32 cellular contexts compared by ENCODE assay signal in the genomic region with DNA sequence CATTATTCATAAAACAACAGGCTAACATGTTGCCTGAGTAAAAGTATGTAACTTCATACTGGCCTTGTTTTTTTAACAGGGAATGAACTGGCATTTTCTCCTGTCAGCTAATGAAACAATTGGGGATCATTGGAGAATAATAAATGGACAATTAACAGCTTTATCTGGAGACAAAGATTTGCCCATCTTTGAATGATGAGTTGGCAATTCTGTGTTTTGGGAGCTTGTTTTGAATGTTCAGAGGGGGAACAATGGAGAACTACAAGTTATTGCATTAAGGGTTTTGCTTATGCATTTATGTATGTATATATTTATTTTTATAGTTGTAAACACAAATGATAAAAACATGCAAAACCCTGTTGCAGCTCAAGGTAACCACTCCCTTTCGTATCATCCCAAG.
DNase-seq lines count a peak whose midpoint lies in the region; ATAC-seq, FAIRE-seq and TF ChIP-seq lines count a peak whose summit lies in the region.
"Had no signal": no experiment of that assay in that cellular context is flagged by ENCODE, and none has a peak within 500 bp of the region (broad histone marks: within the 10 kb centered on the region; RNA-seq: fewer than 3 reads in every experiment).

No MANE protein-coding gene starts in this region.

- no peak overlapping the region for H2AFZ ChIP-seq in HepG2 (ENCODE audit: low read length)

- TF ChIP-seq POLR2A in HepG2 (IDR thresholded peaks at IDR 0.05; ENCODE audit: insufficient read depth in 1 of 2, low read depth in 2 of 2, low read length in 2 of 2) (no peak), right lobe of liver (IDR thresholded peaks at IDR 0.05) (no peak), A549 (IDR thresholded peaks at IDR 0.05; ENCODE audit: low read length) (no peak)

- no peak for DNase-seq in HepG2 (ENCODE audit: low spot score)
- DNase-seq in right lobe of liver, result no peak
- DNase-seq in A549 (ENCODE audit: low read depth in 1 of 2, low spot score in 1 of 2), result no peak
- DNase-seq in HTR-8/SVneo (ENCODE audit: insufficient read length, low spot score), result no peak
- DNase-seq in SKM-1 treated with dmso at 0.1 percent for 144 hours (lab: John Stamatoyannopoulos, UW; ENCODE audit: unreplicated experiment), result no peak
- DNase-seq: 8988T; ACHN; AML-193; BE2C; C1 segment of cervical spinal cord; Caco-2; Calu3; CD4-positive, alpha-beta memory T cell; CD4-positive, alpha-beta T cell; CD4-positive, CD25-positive, alpha-beta regulatory T cell; CD8-positive, alpha-beta memory T cell; CD8-positive, alpha-beta T cell; COR-L47; DMS 273 treated with DMSO at 0.1 percent for 48 hours; DMS153; DMS53; DMS79; DMS79 treated with DMSO at 0.1 percent for 48 hours; DND-41; EL had no signal

- TF ChIP-seq RAD21 in HepG2 (CRISPR knock-in tag; IDR thresholded peaks at IDR 0.05) (no peak), A549 (conservative IDR thresholded peaks at IDR 0.05 in 1 of 2, IDR thresholded peaks at IDR 0.05 in 1 of 2) (no peak)

- H3K4me3 ChIP-seq in HepG2 (replicated peaks in 1 of 3; ENCODE audit: insufficient read depth in 1 of 3, low read depth in 2 of 3, low read length in 3 of 3) (no peak overlapping the region), right lobe of liver (no peak overlapping the region), A549 (no peak overlapping the region)
- H3K4me3 ChIP-seq: BLaER1; BLaER1 treated with 17β-estradiol and CSF1 and Interleukin-3, amounts not matched to agents 10 nM and 100 nM had no signal

- H3K9me3 ChIP-seq in HepG2 (ENCODE audit: low read length) (peaks cover 90% of the 10 kb centered on the region), right lobe of liver (no peaks in the 10 kb centered on the region), A549 (no peaks in the 10 kb centered on the region)
- H3K9me3 ChIP-seq: BE2C, BLaER1 had no signal

- no peaks in the 10 kb centered on the region for H3K4me1 ChIP-seq in HepG2 (ENCODE audit: insufficient read depth, low read length)
- H3K4me1 ChIP-seq in right lobe of liver, result no peaks in the 10 kb centered on the region
- H3K4me1 ChIP-seq in A549, result no peaks in the 10 kb centered on the region
- H3K4me1 ChIP-seq: BE2C; BLaER1; BLaER1 treated with 17β-estradiol and CSF1 and Interleukin-3, amounts not matched to agents 10 nM and 100 nM; Caco-2 had no signal

- no peaks in the 10 kb centered on the region for H3K79me2 ChIP-seq in HepG2 (ENCODE audit: insufficient read depth, low read length)

- no peak overlapping the region for H3K27ac ChIP-seq in HepG2 (ENCODE audit: extremely low read length, insufficient read depth, low read length)
- H3K27ac ChIP-seq in right lobe of liver, result no peak overlapping the region
- H3K27ac ChIP-seq in A549, result no peak overlapping the region
- H3K27ac ChIP-seq: 22Rv1; BLaER1; BLaER1 treated with 17β-estradiol and CSF1 and Interleukin-3, amounts not matched to agents 10 nM and 100 nM; C4-2B had no signal

- FAIRE-seq in HepG2 (lab: Jason Lieb, UNC) (no peak), A549 (lab: Jason Lieb, UNC) (no peak), HTR-8/SVneo (lab: Jason Lieb, UNC) (peak; percentile 55)
- FAIRE-seq: A204.1, D721Med had no signal

- POLR2A ChIA-PET in HepG2 (lab: Yijun Ruan, JAX), result no interaction called here
- POLR2A ChIA-PET in A549 (lab: Yijun Ruan, JAX), result no interaction called here

- H3K27me3 ChIP-seq in HepG2 (ENCODE audit: control insufficient read depth in 1 of 2, insufficient read depth in 2 of 2, low read length in 2 of 2), result no peaks in the 10 kb centered on the region
- H3K27me3 ChIP-seq in right lobe of liver, result no peaks in the 10 kb centered on the region
- H3K27me3 ChIP-seq: BE2C; BLaER1; BLaER1 treated with 17β-estradiol and CSF1 and Interleukin-3, amounts not matched to agents 10 nM and 100 nM had no signal

- BruUV-seq in HepG2 (replicated peaks; lab: Mats Ljungman, UMichigan), result no TSS peak

- WGBS in HepG2 (ENCODE audit: low lambda C conversion rate), result 7% methylated on average over 1 of the region's 1 CpG
- WGBS in right lobe of liver (ENCODE audit: insufficient coverage, low coverage, low lambda C conversion rate, missing lambda C conversion rate), result 82% methylated on average over 1 of the region's 1 CpG
- WGBS in A549 (ENCODE audit: missing lambda C conversion rate), result 4% methylated on average over 1 of the region's 1 CpG

- ATAC-seq in HepG2 (no peak), right lobe of liver (no peak), A549 (no peak), GM21723 (IDR thresholded peaks at IDR 0.05; ENCODE audit: unreplicated experiment) (no peak)
- ATAC-seq: CD8-positive, alpha-beta T cell had no signal

- no peaks in the 10 kb centered on the region for H3K36me3 ChIP-seq in HepG2 (replicated peaks in 1 of 2; ENCODE audit: control insufficient read depth in 1 of 2, insufficient read depth in 2 of 2, low read length in 2 of 2)
- no peaks in the 10 kb centered on the region for H3K36me3 ChIP-seq in right lobe of liver
- H3K36me3 ChIP-seq: BE2C; BLaER1; BLaER1 treated with 17β-estradiol and CSF1 and Interleukin-3, amounts not matched to agents 10 nM and 100 nM had no signal

- no peak overlapping the region for H3K9ac ChIP-seq in HepG2 (ENCODE audit: insufficient read depth, low read depth, low read length)
- H3K9ac ChIP-seq: BLaER1; BLaER1 treated with 17β-estradiol and CSF1 and Interleukin-3, amounts not matched to agents 10 nM and 100 nM had no signal

- no peak for TF ChIP-seq CTCF in HepG2 (CRISPR knock-in tag; IDR thresholded peaks at IDR 0.05)
- TF ChIP-seq CTCF in right lobe of liver (IDR thresholded peaks at IDR 0.05), result no peak
- no peak for TF ChIP-seq CTCF in A549 (IDR thresholded peaks at IDR 0.05)

- H3K4me2 ChIP-seq in HepG2 (ENCODE audit: low read depth, low read length), result no peak overlapping the region
- no peak overlapping the region for H3K4me2 ChIP-seq in A549
- H3K4me2 ChIP-seq: BLaER1; BLaER1 treated with 17β-estradiol and CSF1 and Interleukin-3, amounts not matched to agents 10 nM and 100 nM had no signal

- no peak for TF ChIP-seq EP300 in HepG2 (IDR thresholded peaks at IDR 0.05; ENCODE audit: low read depth in 2 of 2, low read length in 2 of 2)
- TF ChIP-seq EP300 in HepG2 (CRISPR knock-in tag; IDR thresholded peaks at IDR 0.05; ENCODE audit: borderline replicate concordance), result no peak
- TF ChIP-seq EP300 in A549 (IDR thresholded peaks at IDR 0.05), result no peak

- H4K20me1 ChIP-seq in HepG2 (ENCODE audit: insufficient read depth, low read length), result no peaks in the 10 kb centered on the region
- H4K20me1 ChIP-seq: BLaER1; BLaER1 treated with 17β-estradiol and CSF1 and Interleukin-3, amounts not matched to agents 10 nM and 100 nM had no signal

- intact Hi-C loops in HepG2 (cut with micrococcal nuclease; ENCODE audit: unreplicated experiment) (no loop called here), right lobe of liver (cut with DNase I) (no loop called here)

- CTCF ChIA-PET in HepG2 (lab: Yijun Ruan, JAX; ENCODE audit: low intra/inter-chr PET ratio, low total read pairs), result no interaction called here
- CTCF ChIA-PET in A549 (lab: Yijun Ruan, JAX), result no interaction called here

- in situ Hi-C loops in HepG2 (cut with HindIII; ENCODE audit: extremely low pct_ligation_motif_present, low pct_unique_long_range_greater_than_20kb), result no loop called here

TF ChIP-seq in HepG2, 621 proteins besides CTCF, POLR2A, EP300 and RAD21 (continues in another document):
- no peak for TF ChIP-seq ZNF432 (CRISPR knock-in tag; IDR thresholded peaks at IDR 0.05; ENCODE audit: borderline replicate concordance)
- TF ChIP-seq CHD4 (IDR thresholded peaks at IDR 0.05; ENCODE audit: borderline replicate concordance, low read length), result no peak
- no peak for TF ChIP-seq MTF1 (CRISPR knock-in tag; IDR thresholded peaks at IDR 0.05)
- TF ChIP-seq PITX1 (CRISPR knock-in tag; IDR thresholded peaks at IDR 0.05), result no peak
- no peak for TF ChIP-seq ZNF101 (CRISPR knock-in tag; IDR thresholded peaks at IDR 0.05; ENCODE audit: borderline replicate concordance, low read depth)
- no peak for TF ChIP-seq NRL (CRISPR knock-in tag; IDR thresholded peaks at IDR 0.05; ENCODE audit: borderline replicate concordance)
- TF ChIP-seq MAFF (IDR thresholded peaks at IDR 0.05; ENCODE audit: low read depth, low read length), result peak; percentile 61; the same call in 1 of the 2 replicates
- TF ChIP-seq MAFK (conservative IDR thresholded peaks at IDR 0.05 in 1 of 2, IDR thresholded peaks at IDR 0.05 in 1 of 2; ENCODE audit: low read length in 2 of 2), result peak; percentile 69 to 77

TF ChIP-seq in A549, 52 proteins besides CTCF, POLR2A, EP300 and RAD21:
- TF ChIP-seq MAFK (IDR thresholded peaks at IDR 0.05; ENCODE audit: partially characterized antibody), result peak; percentile 10
- TF ChIP-seq MYC (IDR thresholded peaks at IDR 0.05; ENCODE audit: borderline replicate concordance, low read length), result no peak

Comparison
In these comparisons a context has a peak if more than half of its experiments do, and no peak if none do; other contexts are left out.
1. Of the 38 proteins assayed by ChIP-seq in both HepG2 and A549: peak only in HepG2: none; only in A549: none; in both: MAFK; in neither: 37.